Comparison of ENCODE assay signal across 27 cellular contexts in the genomic region with DNA sequence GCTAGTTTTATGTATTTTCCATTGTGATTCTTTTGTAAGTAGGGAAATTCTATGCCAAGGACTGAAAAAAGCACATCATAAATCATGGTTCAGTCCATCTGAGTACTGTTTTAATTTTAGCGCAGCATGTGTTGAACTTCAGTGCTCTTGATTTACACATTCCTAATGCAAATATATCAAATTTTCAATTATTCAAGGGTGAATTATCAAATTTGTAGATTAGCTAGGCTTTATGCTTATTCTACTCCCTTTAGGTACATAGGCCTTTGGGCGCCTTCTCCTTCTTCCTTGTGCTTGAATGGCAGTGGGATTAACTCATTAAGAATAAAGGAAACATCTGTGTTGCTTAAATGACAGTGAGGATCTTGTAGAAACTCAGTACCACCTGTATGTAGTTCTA.
"Had no signal": no experiment of that assay in that cellular context is flagged by ENCODE, and none has a peak within 500 bp of the region (broad histone marks: within the 10 kb centered on the region; RNA-seq: fewer than 3 reads in every experiment).

No MANE protein-coding gene starts in this region.

- ATAC-seq: activated CD8-positive, alpha-beta T cell treated with anti-CD3 and anti-CD28 coated beads, Interleukin-2, amount 10 ng/mL, durations not matched to agents 7 days and 5 days; activated naive CD4-positive, alpha-beta T cell treated with anti-CD3 and anti-CD28 coated beads, Interleukin-2, amount 50 U/mL, for 72 hours; activated naive CD8-positive, alpha-beta T cell treated with anti-CD3 and anti-CD28 coated beads, Interleukin-2, amount 50 U/mL, for 24 hours; body of pancreas; T-helper 17 cell; WTC11 had no signal

- H3K36me3 ChIP-seq: ascending aorta had no signal

- H3K27me3 ChIP-seq: ascending aorta, body of pancreas had no signal

- FAIRE-seq: bronchial epithelial cell had no signal

- DNase-seq: activated CD4-positive, alpha-beta T cell treated with anti-CD3 and anti-CD28 coated beads for 48 hours; activated CD4-positive, alpha-beta T cell treated with anti-CD3 and anti-CD28 coated beads, Interleukin-2, amount 50 U/mL, for 4 hours; activated CD4-positive, CD25-positive, alpha-beta regulatory T cell treated with anti-CD3 and anti-CD28 coated beads, Interleukin-2, amount 50 U/mL, for 72 hours; activated CD8-positive, alpha-beta memory T cell treated with anti-CD3 and anti-CD28 coated beads, Interleukin-2, amount 50 U/mL, for 48 hours; activated CD8-positive, alpha-beta T cell treated with anti-CD3 and anti-CD28 coated beads, Interleukin-2, amount 10 ng/mL, durations not matched to agents 7 days and 5 days; activated effector memory CD4-positive, alpha-beta T cell treated with anti-CD3 and anti-CD28 coated beads, Interleukin-2, amount 50 U/mL, for 16 hours; activated naive CD4-positive, alpha-beta T cell treated with Interleukin-2 at 50 U/mL for 16 hours; activated naive CD8-positive, alpha-beta T cell treated with anti-CD3 and anti-CD28 coated beads, Interleukin-2, amount 50 U/mL, for 24 hours; activated T-cell treated with anti-CD3 and anti-CD28 coated beads, Interleukin-2, amount 50 U/mL, for 1 hour; amniotic stem cell; body of pancreas; central memory CD4-positive, alpha-beta T cell; NCI-H146; NCI-H187 treated with DMSO at 0.1 percent for 48 hours; NCI-H2081 treated with DMSO at 0.1 percent for 48 hours; NCI-H2171 treated with DMSO at 0.1 percent for 48 hours; NCI-H345; NCI-H510A; NCI-H748 treated with DMSO at 0.1 percent for 48 hours; SIG-M5; T-helper 17 cell; T-helper 9 cell had no signal

- H3K27ac ChIP-seq: ascending aorta, body of pancreas, KMS-11 had no signal

- H3K9ac ChIP-seq: KMS-11 had no signal

- H3K9me3 ChIP-seq: ascending aorta, body of pancreas had no signal

- H3K4me3 ChIP-seq: ascending aorta, body of pancreas had no signal

- H3K4me2 ChIP-seq: KMS-11 had no signal
